Comparison of ENCODE assay signal across 18 cellular contexts in genomic region chr4:185232370-185232769, GRCh38. TPM values are rescaled to one million over a fixed set of nuclear protein-coding genes. Genes with fewer than 3 reads are reported as not detected.
DNase-seq lines count a peak whose midpoint lies in the region; ATAC-seq, FAIRE-seq and TF ChIP-seq lines count a peak whose summit lies in the region.
"Had no signal": no experiment of that assay in that cellular context is flagged by ENCODE, and none has a peak within 500 bp of the region (broad histone marks: within the 10 kb centered on the region; RNA-seq: fewer than 3 reads in every experiment).

No MANE protein-coding gene starts in this region.

- peak overlapping the region in 1 of 2 experiments; percentile 57; a peak in 2 of 4 replicates for H3K27ac ChIP-seq in SK-N-SH (ENCODE audit: low read depth in 2 of 2, low read length in 1 of 2)
- peak overlapping the region in 2 of 4 donors; percentile 5 to 25 for H3K27ac ChIP-seq in pancreas
- no peak overlapping the region for H3K27ac ChIP-seq in RWPE1
- H3K27ac ChIP-seq: coronary artery, left ventricle myocardium inferior, SK-N-MC, vagina had no signal

- no peak overlapping the region for H3K4me3 ChIP-seq in SK-N-SH (ENCODE audit: low read depth in 2 of 2, low read length in 1 of 2)
- no peak overlapping the region for H3K4me3 ChIP-seq in fibroblast of mammary gland (ENCODE audit: control insufficient read depth, low read depth, low read length)
- no peak overlapping the region for H3K4me3 ChIP-seq in pancreas
- H3K4me3 ChIP-seq: coronary artery, left ventricle myocardium inferior, SK-N-MC, vagina had no signal

- H4K20me1 ChIP-seq in SK-N-SH (ENCODE audit: insufficient read depth): peaks cover 18% of the 10 kb centered on the region

- H2AFZ ChIP-seq in SK-N-SH (ENCODE audit: low read depth): no peak overlapping the region

- H3F3A ChIP-seq in SK-N-SH (replicated peaks; ENCODE audit: insufficient read depth): peaks cover 8% of the 10 kb centered on the region

- H3K9me3 ChIP-seq in SK-N-SH: no peaks in the 10 kb centered on the region
- H3K9me3 ChIP-seq in pancreas: no peaks in the 10 kb centered on the region
- H3K9me3 ChIP-seq: left ventricle myocardium inferior, vagina had no signal

- no peak for TF ChIP-seq CTCF in SK-N-SH (IDR thresholded peaks at IDR 0.05)
- TF ChIP-seq CTCF in fibroblast of mammary gland (conservative IDR thresholded peaks at IDR 0.05; ENCODE audit: control insufficient read depth, insufficient read depth, low read depth, low read length): no peak
- no peak for TF ChIP-seq CTCF in pancreas (IDR thresholded peaks at IDR 0.05)
- no peak for TF ChIP-seq CTCF in RWPE1 (conservative IDR thresholded peaks at IDR 0.05; ENCODE audit: low read depth)

- H3K4me1 ChIP-seq in SK-N-SH (ENCODE audit: control insufficient read depth in 1 of 2, insufficient read depth in 2 of 2, low read depth in 1 of 2, low read length in 1 of 2) (peaks cover 5 to 18% of the 10 kb centered on the region in 2 experiments; a peak in 3 of 4 replicates), pancreas (peaks cover 8 to 26% (median 16%) of the 10 kb centered on the region in 3 donors)
- H3K4me1 ChIP-seq: vagina had no signal

- WGBS in SK-N-SH (ENCODE audit: low lambda C conversion rate): 14% methylated on average over 6 of the region's 6 CpGs
- 60 to 68% methylated on average over 6 of the region's 6 CpGs for WGBS in pancreas, 2 donors

- H3K27me3 ChIP-seq in SK-N-SH (ENCODE audit: insufficient read depth) (no peaks in the 10 kb centered on the region), pancreas (no peaks in the 10 kb centered on the region)
- H3K27me3 ChIP-seq: vagina had no signal

- no peak for TF ChIP-seq RAD21 in SK-N-SH (IDR thresholded peaks at IDR 0.05; ENCODE audit: low read length)

- no peak for FAIRE-seq in pancreas (lab: Jason Lieb, UNC)
- FAIRE-seq: endometrium had no signal

- POLR2A ChIA-PET in SK-N-SH (lab: Yijun Ruan, JAX) (no interaction called here), RWPE1 (lab: Yijun Ruan, JAX; ENCODE audit: low non-redundant PET) (no interaction called here)

- no peaks in the 10 kb centered on the region for H3K36me3 ChIP-seq in SK-N-SH (replicated peaks in 1 of 2; ENCODE audit: control insufficient read depth in 1 of 2, insufficient read depth in 2 of 2, low read length in 1 of 2)
- H3K36me3 ChIP-seq in pancreas: no peaks in the 10 kb centered on the region
- H3K36me3 ChIP-seq: left ventricle myocardium inferior, vagina had no signal

- H3K79me2 ChIP-seq in SK-N-SH (ENCODE audit: insufficient read depth): peaks cover 98% of the 10 kb centered on the region

- ATAC-seq in pancreas (peak in 3 of 4 donors; percentile 13 to 40 (median 23)), HG03521 (IDR thresholded peaks at IDR 0.05; ENCODE audit: unreplicated experiment) (no peak)

- H3K9me2 ChIP-seq in SK-N-SH: no peaks in the 10 kb centered on the region

- TF ChIP-seq EP300 in SK-N-SH (IDR thresholded peaks at IDR 0.05; ENCODE audit: borderline replicate concordance in 1 of 2, low read depth in 1 of 2, low read length in 1 of 2): peak; percentile 46 to 80; a peak in 3 of 4 replicates

- H3K9ac ChIP-seq in SK-N-SH: no peak overlapping the region

- intact Hi-C loops in pancreas (cut with DNase I): no loop called here

- peak overlapping the region; percentile 36 for H3K4me2 ChIP-seq in SK-N-SH

- DNase-seq in ELR (ENCODE audit: low read depth) (peak; percentile 40), SK-N-SH (peak; percentile 51), fibroblast of mammary gland (ENCODE audit: low read depth) (peak; percentile 62), pancreas (no peak), RWPE1 (ENCODE audit: low spot score) (no peak), DMS79 (lab: John Stamatoyannopoulos, UW) (no peak)
- no peak for DNase-seq in activated CD4-positive, CD25-positive, alpha-beta regulatory T cell treated with anti-CD3 and anti-CD28 coated beads, Interleukin-2, amount 50 U/mL, for 72 hours
- DNase-seq: activated naive CD8-positive, alpha-beta T cell treated with anti-CD3 and anti-CD28 coated beads for 36 hours; activated T-cell treated with anti-CD3 and anti-CD28 coated beads, Interleukin-2, amount 50 U/mL, for 48 hours; CD4-positive, alpha-beta memory T cell; DMS79 treated with DMSO at 0.1 percent for 48 hours; left ventricle myocardium inferior; NCI-H1417 had no signal

- CTCF ChIA-PET in SK-N-SH (lab: Yijun Ruan, JAX) (interaction anchor here (0.7 to 1.7 kb wide), 3 partner anchors 11 to 164 kb away, joined by 3 to 5 read pairs (median 3); partner anchors contain the start of gene ANKRD37), RWPE1 (lab: Yijun Ruan, JAX) (no interaction called here)

TF ChIP-seq in SK-N-SH, 30 proteins besides CTCF, POLR2A, EP300 and RAD21:
- TF ChIP-seq TEAD4 (IDR thresholded peaks at IDR 0.05; ENCODE audit: borderline replicate concordance, insufficient read depth) (peak; percentile 53; the same call in 1 of the 2 replicates), NFIC (IDR thresholded peaks at IDR 0.05; ENCODE audit: borderline replicate concordance) (no peak), JUND (IDR thresholded peaks at IDR 0.05) (peak; percentile 41; the same call in 1 of the 2 replicates), RCOR1 (IDR thresholded peaks at IDR 0.05; ENCODE audit: low read length) (peak; percentile 77), CHD2 (IDR thresholded peaks at IDR 0.05; ENCODE audit: low read length, partially characterized antibody) (peak; percentile 37), FOXM1 (IDR thresholded peaks at IDR 0.05; ENCODE audit: low read depth) (no peak), FOSL2 (IDR thresholded peaks at IDR 0.05; ENCODE audit: borderline replicate concordance, low read depth) (peak; percentile 71; the same call in 1 of the 2 replicates), IRF3 (IDR thresholded peaks at IDR 0.05; ENCODE audit: low read depth, low read length) (no peak), MXI1 (IDR thresholded peaks at IDR 0.05; ENCODE audit: low read depth, low read length) (0 out of 2 replicates have a peak, but pooled peaks have one; percentile 42), TCF12 (IDR thresholded peaks at IDR 0.05) (peak; percentile 64), PBX3 (IDR thresholded peaks at IDR 0.05) (peak; percentile 79), SIN3A (IDR thresholded peaks at IDR 0.05; ENCODE audit: borderline replicate concordance, low read depth, low read length) (no peak), GATA2 (CRISPR knock-in tag; IDR thresholded peaks at IDR 0.05) (peak; percentile 58)

RNA-seq across cellular contexts. Expression of gene SNX25, which starts 23.0 kb away (rescaled TPM):
- polyA plus RNA-seq in SK-N-SH (2012; rRNA removed) (8.5 and 11.4 TPM in 2 replicates), pancreas (1 to 10 TPM; 4.8 to 9.4 TPM)
- 12.0 and 14.0 TPM in 2 replicates for polyA plus RNA-seq in SK-N-SH (2012; cell fraction: cytosol; rRNA removed)
- 6.6 and 13.2 TPM in 2 replicates for polyA plus RNA-seq in SK-N-SH (2012; cell fraction: nucleus; rRNA removed)
- total RNA-seq in pancreas: 10 to 100 TPM; 10.1 to 15.0 (median 12.5) TPM

RNA-seq across cellular contexts. Expression of gene CFAP97, which starts 28.6 kb away (rescaled TPM):
- polyA plus RNA-seq in SK-N-SH (2012; rRNA removed): 10.6 and 14.1 TPM in 2 replicates
- 18.9 and 23.0 TPM in 2 replicates for polyA plus RNA-seq in SK-N-SH (2012; cell fraction: cytosol; rRNA removed)
- polyA plus RNA-seq in SK-N-SH (2012; cell fraction: nucleus; rRNA removed): 5.7 and 11.4 TPM in 2 replicates
- total RNA-seq in pancreas: 10 to 100 TPM; 10.4 to 19.2 (median 17.2) TPM
- 1 to 10 TPM; 3.4 to 5.6 TPM for polyA plus RNA-seq in pancreas

Comparison
In these comparisons a context has a peak if more than half of its experiments do, and no peak if none do; other contexts are left out.
1. DNase-seq: peak in ELR (single experiment), SK-N-SH (single experiment) and fibroblast of mammary gland (single experiment); none in pancreas (0 of 6), RWPE1 (single experiment), DMS79 (single experiment) and activated CD4-positive, CD25-positive, alpha-beta regulatory T cell treated with anti-CD3 and anti-CD28 coated beads, Interleukin-2, amount 50 U/mL, for 72 hours (single experiment).